Comparison of ENCODE assay signal across 1 cellular context in genomic region chr5:125348221-125348692, GRCh38.
TF ChIP-seq lines count a peak whose summit lies in the region.

No MANE protein-coding gene starts in this region.

TF ChIP-seq in IMR-90, 13 proteins besides CTCF, POLR2A, EP300 and RAD21:
- TF ChIP-seq NFE2L2 (IDR thresholded peaks at IDR 0.05; ENCODE audit: low read depth, low read length) (no peak), RFX5 (IDR thresholded peaks at IDR 0.05; ENCODE audit: low read depth, low read length) (no peak), ELK1 (IDR thresholded peaks at IDR 0.05; ENCODE audit: borderline replicate concordance, low read depth, low read length) (no peak), RCOR1 (IDR thresholded peaks at IDR 0.05; ENCODE audit: insufficient replicate concordance, low read length) (no peak), CHD1 (IDR thresholded peaks at IDR 0.05; ENCODE audit: low read depth, low read length) (no peak), CEBPB (IDR thresholded peaks at IDR 0.05; ENCODE audit: low read depth, low read length) (no peak), FOS (IDR thresholded peaks at IDR 0.05; ENCODE audit: low read depth, low read length) (no peak), MXI1 (IDR thresholded peaks at IDR 0.05; ENCODE audit: borderline replicate concordance, low read depth, low read length) (no peak), USF2 (IDR thresholded peaks at IDR 0.05; ENCODE audit: low read depth, low read length) (no peak), BHLHE40 (IDR thresholded peaks at IDR 0.05; ENCODE audit: low read depth, low read length) (no peak), MAFK (IDR thresholded peaks at IDR 0.05; ENCODE audit: low read depth, low read length) (no peak), MAZ (IDR thresholded peaks at IDR 0.05; ENCODE audit: borderline replicate concordance, low read depth, low read length) (no peak), SMC3 (IDR thresholded peaks at IDR 0.05; ENCODE audit: low read depth, low read length) (no peak)
